ENCODE assay signal across 25 cellular contexts in the genomic region with DNA sequence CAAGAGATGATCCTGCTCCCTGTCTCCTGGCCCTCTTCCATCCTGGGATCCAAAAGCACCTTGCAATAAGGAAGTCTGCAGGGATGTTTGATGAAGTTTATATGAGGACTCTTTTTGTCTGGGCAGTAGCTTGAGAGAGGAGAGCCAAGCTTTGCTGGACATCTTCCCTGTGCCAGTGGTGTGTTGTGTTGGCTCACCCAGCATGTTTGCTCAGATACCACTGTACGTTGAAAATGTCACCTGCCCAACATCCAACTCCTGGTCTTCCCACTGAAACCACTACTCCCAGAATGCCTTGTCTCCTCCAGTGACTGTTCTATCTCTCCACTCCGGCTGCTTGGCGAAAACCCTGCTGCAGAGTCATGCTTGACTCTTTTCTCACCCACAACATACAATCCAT. TPM values are rescaled to one million over a fixed set of nuclear protein-coding genes. Genes with fewer than 3 reads are reported as not detected.
A peak's percentile ranks its signal among the peaks of the same experiment; 100 is the strongest.
DNase-seq lines count a peak whose midpoint lies in the region; ATAC-seq and TF ChIP-seq lines count a peak whose summit lies in the region.
"Had no signal": no experiment of that assay in that cellular context is flagged by ENCODE, and none has a peak within 500 bp of the region (broad histone marks: within the 10 kb centered on the region; RNA-seq: fewer than 3 reads in every experiment).

No MANE protein-coding gene starts in this region.

- TF ChIP-seq CTCF in heart right ventricle (IDR thresholded peaks at IDR 0.05), result no peak

- no peaks in the 10 kb centered on the region for H3K9me3 ChIP-seq in heart right ventricle
- H3K9me3 ChIP-seq in right cardiac atrium (ENCODE audit: control insufficient read depth, low read length), result no peaks in the 10 kb centered on the region
- H3K9me3 ChIP-seq: mucosa of descending colon, ovary, upper lobe of right lung had no signal

- intact Hi-C loops in heart right ventricle (cut with DNase I) (no loop called here), Right ventricle myocardium inferior (cut with DNase I) (no loop called here), right cardiac atrium (cut with DNase I) (no loop called here)

- H3K27ac ChIP-seq in heart right ventricle (peak overlapping the region in 8 of 10 donors; percentile 66 to 94 (median 89)), right cardiac atrium (ENCODE audit: low read length) (peak overlapping the region; percentile 5), rectal smooth muscle tissue (ENCODE audit: low read depth, low read length) (peak overlapping the region; percentile 17)
- H3K27ac ChIP-seq: SK-N-MC had no signal

- 42 to 50% methylated on average over 3 of the region's 3 CpGs for WGBS in heart right ventricle, 2 donors
- WGBS in right cardiac atrium, result 58% methylated on average over 3 of the region's 3 CpGs

- no peak overlapping the region for H3K9ac ChIP-seq in rectal smooth muscle tissue (ENCODE audit: low read length)

- H3K4me1 ChIP-seq in heart right ventricle (peaks cover 44 to 100% (median 85%) of the 10 kb centered on the region in 9 donors), right cardiac atrium (ENCODE audit: control insufficient read depth, insufficient read depth, low read length) (peaks cover 41% of the 10 kb centered on the region), rectal smooth muscle tissue (ENCODE audit: control insufficient read depth, insufficient read depth, low read length) (peaks cover 50% of the 10 kb centered on the region)

- no peaks in the 10 kb centered on the region for H3K36me3 ChIP-seq in heart right ventricle
- no peaks in the 10 kb centered on the region for H3K36me3 ChIP-seq in rectal smooth muscle tissue (ENCODE audit: control insufficient read depth, insufficient read depth, low read length)
- H3K36me3 ChIP-seq: ovary, upper lobe of right lung had no signal

- DNase-seq in heart right ventricle (no peak), Right ventricle myocardium inferior (ENCODE audit: missing footprints) (no peak), right cardiac atrium (peak in 1 of 3 donors; percentile 6), NCI-H1436 (lab: John Stamatoyannopoulos, UW) (no peak), DMS53 treated with DMSO at 0.1 percent for 48 hours (lab: John Stamatoyannopoulos, UW; ENCODE audit: unreplicated experiment) (no peak)
- DNase-seq: activated CD4-positive, alpha-beta memory T cell treated with anti-CD3 and anti-CD28 coated beads for 36 hours; activated CD4-positive, CD25-positive, alpha-beta regulatory T cell treated with anti-CD3 and anti-CD28 coated beads, Interleukin-2, amount 50 U/mL, for 72 hours; activated naive CD4-positive, alpha-beta T cell; activated T-cell treated with anti-CD3 and anti-CD28 coated beads, Interleukin-2, amount 50 U/mL, for 72 hours; cerebellar nuclear complex; foreskin melanocyte; kidney; mucosa of descending colon; NCI-H1694; NCI-H446 treated with DMSO at 0.1 percent for 48 hours; NCI-H82; ovary; stimulated activated CD8-positive, alpha-beta memory T cell treated with anti-CD3 and anti-CD28 coated beads, Interleukin-4, amount 100 ng/mL, for 48 hours; upper lobe of right lung had no signal

- no peak overlapping the region for H3K4me3 ChIP-seq in heart right ventricle
- H3K4me3 ChIP-seq in right cardiac atrium (ENCODE audit: low read length), result no peak overlapping the region
- H3K4me3 ChIP-seq in rectal smooth muscle tissue (ENCODE audit: low read length), result no peak overlapping the region
- H3K4me3 ChIP-seq: mucosa of descending colon, ovary, SK-N-MC, upper lobe of right lung had no signal

- peak in 1 of 8 donors; percentile 6 for ATAC-seq in heart right ventricle
- no peak for ATAC-seq in Right ventricle myocardium inferior
- ATAC-seq in right cardiac atrium, result no peak
- ATAC-seq in HG02798 (IDR thresholded peaks at IDR 0.05; ENCODE audit: poor library complexity, unreplicated experiment), result no peak
- ATAC-seq in HG02588 (IDR thresholded peaks at IDR 0.05; ENCODE audit: unreplicated experiment), result no peak
- ATAC-seq: activated T-cell treated with anti-CD3 and anti-CD28 coated beads, Interleukin-2, amount 50 U/mL, for 72 hours; HCT116; mucosa of descending colon; upper lobe of right lung had no signal

- H3K27me3 ChIP-seq in heart right ventricle (no peaks in the 10 kb centered on the region), right cardiac atrium (ENCODE audit: control insufficient read depth, insufficient read depth) (no peaks in the 10 kb centered on the region), rectal smooth muscle tissue (ENCODE audit: control insufficient read depth, insufficient read depth, low read length) (no peaks in the 10 kb centered on the region)
- H3K27me3 ChIP-seq: ovary, upper lobe of right lung had no signal

RNA-seq across cellular contexts. Expression of a gene that starts 12.8 kb away (rescaled TPM):
- 100 to 1,000 TPM; 122 to 199 (median 164) TPM for total RNA-seq in heart right ventricle
- polyA plus RNA-seq in heart right ventricle, result 100 to 1,000 TPM in 1 of 2 donors, 10 to 100 TPM in 1; 41.4 to 156 TPM
- total RNA-seq in Right ventricle myocardium inferior, result 180 TPM
- total RNA-seq in right cardiac atrium, result 100 to 1,000 TPM in 3 of 4 donors, 10 to 100 TPM in 1; 80.2 to 148 (median 141) TPM
- polyA plus RNA-seq in right cardiac atrium, result 150 TPM
- polyA plus RNA-seq: neural cell had no signal

Comparison
In these comparisons a context has a peak if more than half of its experiments do, and no peak if none do; other contexts are left out.
1. H3K27ac ChIP-seq: peak in every context shown above with its lines; median percentile 89 in heart right ventricle; 17 in rectal smooth muscle tissue; 5 in right cardiac atrium.